ENCODE assay signal across 31 cellular contexts in genomic region chr9:30178586-30178985, GRCh38.
"Had no signal": no experiment of that assay in that cellular context is flagged by ENCODE, and none has a peak within 500 bp of the region (broad histone marks: within the 10 kb centered on the region; RNA-seq: fewer than 3 reads in every experiment).

No MANE protein-coding gene starts in this region.

- ATAC-seq: activated CD4-positive, CD25-positive, alpha-beta regulatory T cell treated with anti-CD3 and anti-CD28 coated beads, Interleukin-2, amount 50 U/mL, for 24 hours; activated CD8-positive, alpha-beta T cell treated with anti-CD3 and anti-CD28 coated beads for 36 hours; activated naive CD8-positive, alpha-beta T cell treated with anti-CD3 and anti-CD28 coated beads, Interleukin-2, amount 50 U/mL, for 24 hours; esophagus mucosa had no signal

- DNase-seq: activated B cell treated with CpG ODN at 0.5 μM for 24 hours; activated CD4-positive, alpha-beta T cell treated with anti-CD3 and anti-CD28 coated beads for 48 hours; activated CD4-positive, alpha-beta T cell treated with anti-CD3 and anti-CD28 coated beads, Interleukin-2, amount 50 U/mL, for 1 hour; activated CD4-positive, alpha-beta T cell treated with anti-CD3 and anti-CD28 coated beads, Interleukin-2, amount 50 U/mL, for 48 hours; activated CD8-positive, alpha-beta memory T cell treated with anti-CD3 and anti-CD28 coated beads for 24 hours; activated CD8-positive, alpha-beta T cell treated with anti-CD3 and anti-CD28 coated beads for 36 hours; activated effector memory CD4-positive, alpha-beta T cell treated with anti-CD3 and anti-CD28 coated beads, Interleukin-2, amount 50 U/mL, for 16 hours; activated naive CD4-positive, alpha-beta T cell treated with anti-CD3 and anti-CD28 coated beads for 36 hours; activated naive CD8-positive, alpha-beta T cell treated with anti-CD3 and anti-CD28 coated beads for 36 hours; activated naive CD8-positive, alpha-beta T cell treated with anti-CD3 and anti-CD28 coated beads, Interleukin-2, amount 50 U/mL, for 24 hours; activated T-cell treated with anti-CD3 and anti-CD28 coated beads, Interleukin-2, amount 50 U/mL, for 48 hours; dorsolateral prefrontal cortex; effector memory CD4-positive, alpha-beta T cell; endodermal cell; foreskin fibroblast; head of caudate nucleus; T-helper 2 cell had no signal

- H3K4me1 ChIP-seq: ascending aorta, breast epithelium had no signal

- H3K27ac Mint-ChIP-seq: activated B cell treated with CpG ODN at 0.5 μM for 24 hours; activated CD8-positive, alpha-beta T cell treated with anti-CD3 and anti-CD28 coated beads for 36 hours; activated naive CD4-positive, alpha-beta T cell treated with anti-CD3 and anti-CD28 coated beads for 36 hours; activated naive CD4-positive, alpha-beta T cell treated with anti-CD3 and anti-CD28 coated beads, Interleukin-2, amount 50 U/mL, for 24 hours; activated naive CD8-positive, alpha-beta T cell treated with anti-CD3 and anti-CD28 coated beads for 36 hours; activated naive CD8-positive, alpha-beta T cell treated with anti-CD3 and anti-CD28 coated beads, Interleukin-2, amount 50 U/mL, for 24 hours; activated T-helper 1 cell treated with anti-CD3 and anti-CD28 coated beads, Interleukin-12 subunit alpha, Interleukin-12 subunit beta, Interleukin-2, Interleukin-4 antibody, amounts not matched to agents 30 ng/mL and 10 ng/mL and 1 ng/mL, durations not matched to agents 14 hours and 24 hours and 36 hours; activated T-helper 2 cell treated with anti-CD3 and anti-CD28 coated beads, Interferon-gamma antibody, Interleukin-2, Interleukin-4, amounts not matched to agents 10 μg/mL and 5 μg/mL and 100 μg/mL, durations not matched to agents 14 hours and 24 hours and 36 hours; brain; dendritic cell treated with granulocyte-macrophage colony-stimulating factor and Interleukin-4, amounts not matched to agents 40 ng/mL and 50 ng/mL, for 4 days; endodermal cell had no signal

- H3K27me3 ChIP-seq: ascending aorta, breast epithelium, cardiac muscle cell, dorsolateral prefrontal cortex had no signal

- H3K9me3 ChIP-seq: ascending aorta, breast epithelium had no signal

- H3K4me3 ChIP-seq: ascending aorta, breast epithelium, cardiac muscle cell, coronary artery, dorsolateral prefrontal cortex had no signal

- H3K4me3 Mint-ChIP-seq: activated B cell treated with CpG ODN at 0.5 μM for 24 hours; activated CD8-positive, alpha-beta T cell treated with anti-CD3 and anti-CD28 coated beads for 36 hours; activated naive CD4-positive, alpha-beta T cell treated with anti-CD3 and anti-CD28 coated beads for 36 hours; activated naive CD4-positive, alpha-beta T cell treated with anti-CD3 and anti-CD28 coated beads, Interleukin-2, amount 50 U/mL, for 24 hours; activated naive CD8-positive, alpha-beta T cell treated with anti-CD3 and anti-CD28 coated beads for 36 hours; activated naive CD8-positive, alpha-beta T cell treated with anti-CD3 and anti-CD28 coated beads, Interleukin-2, amount 50 U/mL, for 24 hours; activated T-helper 1 cell treated with anti-CD3 and anti-CD28 coated beads, Interleukin-12 subunit alpha, Interleukin-12 subunit beta, Interleukin-2, Interleukin-4 antibody, amounts not matched to agents 30 ng/mL and 10 ng/mL and 1 ng/mL, durations not matched to agents 14 hours and 24 hours and 36 hours; brain; central memory CD8-positive, alpha-beta T cell; dendritic cell treated with granulocyte-macrophage colony-stimulating factor and Interleukin-4, amounts not matched to agents 40 ng/mL and 50 ng/mL, for 4 days; endodermal cell had no signal

- H3K27me3 Mint-ChIP-seq: activated B cell treated with CpG ODN at 0.5 μM for 24 hours; activated CD8-positive, alpha-beta T cell treated with anti-CD3 and anti-CD28 coated beads for 36 hours; activated naive CD4-positive, alpha-beta T cell treated with anti-CD3 and anti-CD28 coated beads, Interleukin-2, amount 50 U/mL, for 24 hours; activated naive CD8-positive, alpha-beta T cell treated with anti-CD3 and anti-CD28 coated beads for 36 hours; activated naive CD8-positive, alpha-beta T cell treated with anti-CD3 and anti-CD28 coated beads, Interleukin-2, amount 50 U/mL, for 24 hours; brain; central memory CD8-positive, alpha-beta T cell; dendritic cell treated with granulocyte-macrophage colony-stimulating factor and Interleukin-4, amounts not matched to agents 40 ng/mL and 50 ng/mL, for 4 days had no signal

- H3K4me1 Mint-ChIP-seq: activated B cell treated with CpG ODN at 0.5 μM for 24 hours; activated naive CD4-positive, alpha-beta T cell treated with anti-CD3 and anti-CD28 coated beads, Interleukin-2, amount 50 U/mL, for 24 hours; activated naive CD8-positive, alpha-beta T cell treated with anti-CD3 and anti-CD28 coated beads for 36 hours; activated naive CD8-positive, alpha-beta T cell treated with anti-CD3 and anti-CD28 coated beads, Interleukin-2, amount 50 U/mL, for 24 hours; central memory CD8-positive, alpha-beta T cell had no signal

- H3K36me3 ChIP-seq: ascending aorta, breast epithelium, cardiac muscle cell had no signal

- H3K9me3 Mint-ChIP-seq: activated B cell treated with CpG ODN at 0.5 μM for 24 hours; activated CD8-positive, alpha-beta T cell treated with anti-CD3 and anti-CD28 coated beads for 36 hours; activated naive CD4-positive, alpha-beta T cell treated with anti-CD3 and anti-CD28 coated beads for 36 hours; activated naive CD4-positive, alpha-beta T cell treated with anti-CD3 and anti-CD28 coated beads, Interleukin-2, amount 50 U/mL, for 24 hours; activated naive CD8-positive, alpha-beta T cell treated with anti-CD3 and anti-CD28 coated beads for 36 hours; activated T-helper 1 cell treated with anti-CD3 and anti-CD28 coated beads, Interleukin-12 subunit alpha, Interleukin-12 subunit beta, Interleukin-2, Interleukin-4 antibody, amounts not matched to agents 30 ng/mL and 10 ng/mL and 1 ng/mL, durations not matched to agents 14 hours and 24 hours and 36 hours; activated T-helper 2 cell treated with anti-CD3 and anti-CD28 coated beads, Interferon-gamma antibody, Interleukin-2, Interleukin-4, amounts not matched to agents 10 μg/mL and 5 μg/mL and 100 μg/mL, durations not matched to agents 14 hours and 24 hours and 36 hours; brain; dendritic cell treated with granulocyte-macrophage colony-stimulating factor and Interleukin-4, amounts not matched to agents 40 ng/mL and 50 ng/mL, for 4 days had no signal

- H3K27ac ChIP-seq: ascending aorta, breast epithelium, cardiac muscle cell, coronary artery, dorsolateral prefrontal cortex, VCaP had no signal

- H3K36me3 Mint-ChIP-seq: activated naive CD4-positive, alpha-beta T cell treated with anti-CD3 and anti-CD28 coated beads, Interleukin-2, amount 50 U/mL, for 24 hours; activated naive CD8-positive, alpha-beta T cell treated with anti-CD3 and anti-CD28 coated beads for 36 hours; brain had no signal

- FAIRE-seq: frontal cortex had no signal
